1 cellular context compared by ENCODE assay signal in genomic region chr16:89039756-89040155, GRCh38.
TF ChIP-seq lines count a peak whose summit lies in the region.

No MANE protein-coding gene starts in this region.

TF ChIP-seq in SK-N-SH, 30 proteins besides CTCF, POLR2A, EP300 and RAD21:
- no peak for TF ChIP-seq IRF3 (IDR thresholded peaks at IDR 0.05; ENCODE audit: low read depth, low read length)
- no peak for TF ChIP-seq RCOR1 (IDR thresholded peaks at IDR 0.05; ENCODE audit: low read length)
- no peak for TF ChIP-seq SIN3A (IDR thresholded peaks at IDR 0.05; ENCODE audit: borderline replicate concordance, low read depth, low read length)
- TF ChIP-seq NFIC (IDR thresholded peaks at IDR 0.05; ENCODE audit: borderline replicate concordance): no peak
- no peak for TF ChIP-seq FOXM1 (IDR thresholded peaks at IDR 0.05; ENCODE audit: low read depth)
- TF ChIP-seq MXI1 (IDR thresholded peaks at IDR 0.05; ENCODE audit: low read depth, low read length): no peak
- no peak for TF ChIP-seq SMC3 (IDR thresholded peaks at IDR 0.05; ENCODE audit: low read depth, low read length)
- TF ChIP-seq ELF1 (IDR thresholded peaks at IDR 0.05): no peak
- TF ChIP-seq USF1 (IDR thresholded peaks at IDR 0.05; ENCODE audit: borderline replicate concordance, low read depth): no peak
- no peak for TF ChIP-seq TEAD4 (IDR thresholded peaks at IDR 0.05; ENCODE audit: borderline replicate concordance, insufficient read depth)
- TF ChIP-seq POLR2AphosphoS5 (IDR thresholded peaks at IDR 0.05; ENCODE audit: low read depth, low read length): no peak
- TF ChIP-seq, protein P1, sequence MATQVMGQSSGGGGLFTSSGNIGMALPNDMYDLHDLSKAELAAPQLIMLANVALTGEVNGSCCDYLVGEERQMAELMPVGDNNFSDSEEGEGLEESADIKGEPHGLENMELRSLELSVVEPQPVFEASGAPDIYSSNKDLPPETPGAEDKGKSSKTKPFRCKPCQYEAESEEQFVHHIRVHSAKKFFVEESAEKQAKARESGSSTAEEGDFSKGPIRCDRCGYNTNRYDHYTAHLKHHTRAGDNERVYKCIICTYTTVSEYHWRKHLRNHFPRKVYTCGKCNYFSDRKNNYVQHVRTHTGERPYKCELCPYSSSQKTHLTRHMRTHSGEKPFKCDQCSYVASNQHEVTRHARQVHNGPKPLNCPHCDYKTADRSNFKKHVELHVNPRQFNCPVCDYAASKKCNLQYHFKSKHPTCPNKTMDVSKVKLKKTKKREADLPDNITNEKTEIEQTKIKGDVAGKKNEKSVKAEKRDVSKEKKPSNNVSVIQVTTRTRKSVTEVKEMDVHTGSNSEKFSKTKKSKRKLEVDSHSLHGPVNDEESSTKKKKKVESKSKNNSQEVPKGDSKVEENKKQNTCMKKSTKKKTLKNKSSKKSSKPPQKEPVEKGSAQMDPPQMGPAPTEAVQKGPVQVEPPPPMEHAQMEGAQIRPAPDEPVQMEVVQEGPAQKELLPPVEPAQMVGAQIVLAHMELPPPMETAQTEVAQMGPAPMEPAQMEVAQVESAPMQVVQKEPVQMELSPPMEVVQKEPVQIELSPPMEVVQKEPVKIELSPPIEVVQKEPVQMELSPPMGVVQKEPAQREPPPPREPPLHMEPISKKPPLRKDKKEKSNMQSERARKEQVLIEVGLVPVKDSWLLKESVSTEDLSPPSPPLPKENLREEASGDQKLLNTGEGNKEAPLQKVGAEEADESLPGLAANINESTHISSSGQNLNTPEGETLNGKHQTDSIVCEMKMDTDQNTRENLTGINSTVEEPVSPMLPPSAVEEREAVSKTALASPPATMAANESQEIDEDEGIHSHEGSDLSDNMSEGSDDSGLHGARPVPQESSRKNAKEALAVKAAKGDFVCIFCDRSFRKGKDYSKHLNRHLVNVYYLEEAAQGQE (IDR thresholded peaks at IDR 0.05; ENCODE audit: low read depth, low read length): no peak
- no peak for TF ChIP-seq YY1 (IDR thresholded peaks at IDR 0.05; ENCODE audit: low read depth)
- TF ChIP-seq GATA2 (CRISPR knock-in tag; IDR thresholded peaks at IDR 0.05): no peak
- TF ChIP-seq, protein P2, sequence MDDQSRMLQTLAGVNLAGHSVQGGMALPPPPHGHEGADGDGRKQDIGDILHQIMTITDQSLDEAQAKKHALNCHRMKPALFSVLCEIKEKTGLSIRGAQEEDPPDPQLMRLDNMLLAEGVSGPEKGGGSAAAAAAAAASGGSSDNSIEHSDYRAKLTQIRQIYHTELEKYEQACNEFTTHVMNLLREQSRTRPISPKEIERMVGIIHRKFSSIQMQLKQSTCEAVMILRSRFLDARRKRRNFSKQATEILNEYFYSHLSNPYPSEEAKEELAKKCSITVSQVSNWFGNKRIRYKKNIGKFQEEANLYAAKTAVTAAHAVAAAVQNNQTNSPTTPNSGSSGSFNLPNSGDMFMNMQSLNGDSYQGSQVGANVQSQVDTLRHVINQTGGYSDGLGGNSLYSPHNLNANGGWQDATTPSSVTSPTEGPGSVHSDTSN (IDR thresholded peaks at IDR 0.05): no peak
- no peak for TF ChIP-seq JUND (IDR thresholded peaks at IDR 0.05)
- TF ChIP-seq TCF12 (IDR thresholded peaks at IDR 0.05): no peak
- TF ChIP-seq GABPA (IDR thresholded peaks at IDR 0.05; ENCODE audit: low read depth): no peak
- TF ChIP-seq MEF2A (IDR thresholded peaks at IDR 0.05; ENCODE audit: borderline replicate concordance, low read depth): no peak
